Comparison of ENCODE assay signal across 25 cellular contexts in the genomic region with DNA sequence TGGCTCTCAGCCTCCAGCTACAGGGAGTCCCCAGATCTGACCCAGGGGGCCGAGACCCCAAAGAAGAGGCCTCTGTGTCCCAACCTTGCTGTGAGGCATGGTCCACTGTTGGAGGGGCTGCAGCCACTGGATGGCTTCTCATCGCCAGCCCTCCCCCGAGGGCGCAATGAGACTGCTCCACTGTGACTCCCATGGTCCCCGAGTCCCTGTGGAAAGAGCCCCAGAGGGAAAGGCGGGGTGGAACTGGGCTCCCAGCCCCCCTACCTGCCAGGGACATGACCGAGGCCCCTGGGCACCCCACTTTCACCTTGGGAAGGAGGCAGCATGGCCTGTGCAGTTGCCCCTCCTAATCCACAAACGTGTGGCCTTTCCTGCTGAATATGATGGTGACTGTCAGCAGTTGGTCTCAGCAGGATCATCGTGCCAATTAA. TPM values are rescaled to one million over a fixed set of nuclear protein-coding genes. Genes with fewer than 3 reads are reported as not detected.
DNase-seq lines count a peak whose midpoint lies in the region; ATAC-seq and TF ChIP-seq lines count a peak whose summit lies in the region.
"Had no signal": no experiment of that assay in that cellular context is flagged by ENCODE, and none has a peak within 500 bp of the region (broad histone marks: within the 10 kb centered on the region; RNA-seq: fewer than 3 reads in every experiment).

No MANE protein-coding gene starts in this region.

- no peaks in the 10 kb centered on the region for H3K36me3 ChIP-seq in RWPE2 (ENCODE audit: low read depth)
- no peaks in the 10 kb centered on the region for H3K36me3 ChIP-seq in lower lobe of right lung
- H3K36me3 ChIP-seq in sigmoid colon, result no peaks in the 10 kb centered on the region
- H3K36me3 ChIP-seq in esophagus squamous epithelium, result no peaks in the 10 kb centered on the region
- H3K36me3 ChIP-seq: BE2C, SJCRH30, suprapubic skin, upper lobe of left lung, WERI-Rb-1 had no signal

- 86 to 89% methylated on average over 9 of the region's 9 CpGs for WGBS in sigmoid colon, 2 donors
- 53 to 85% methylated on average over 3 to 4 of the region's 9 CpGs for WGBS in esophagus squamous epithelium, 2 donors

- no peak overlapping the region for H3K27ac ChIP-seq in RWPE2 (ENCODE audit: poor library complexity, severe bottlenecking)
- H3K27ac ChIP-seq in lower lobe of right lung, result no peak overlapping the region
- no peak overlapping the region for H3K27ac ChIP-seq in sigmoid colon
- no peak overlapping the region for H3K27ac ChIP-seq in esophagus squamous epithelium
- H3K27ac ChIP-seq: A549, hepatocyte, SJCRH30, suprapubic skin, upper lobe of left lung, WERI-Rb-1 had no signal

- DNase-seq in activated CD8-positive, alpha-beta memory T cell treated with anti-CD3 and anti-CD28 coated beads for 24 hours, result peak; percentile 28
- DNase-seq in activated CD8-positive, alpha-beta memory T cell treated with anti-CD3 and anti-CD28 coated beads, Interleukin-2, amount 50 U/mL, for 4 hours, result no peak
- DNase-seq in RWPE2 (ENCODE audit: low spot score), result peak; percentile 36
- peak; percentile 35 for DNase-seq in lower lobe of right lung
- peak; percentile 44 for DNase-seq in sigmoid colon
- no peak for DNase-seq in NOMO-1 treated with DMSO at 0.1 percent for 48 hours (lab: John Stamatoyannopoulos, UW; ENCODE audit: unreplicated experiment)
- no peak for DNase-seq in activated naive CD4-positive, alpha-beta T cell treated with Interleukin-2 at 50 U/mL for 16 hours
- no peak for DNase-seq in esophagus squamous epithelium (lab: John Stamatoyannopoulos, UW)
- DNase-seq: activated CD4-positive, alpha-beta T cell treated with anti-CD3 and anti-CD28 coated beads, Interleukin-2, amount 50 U/mL, for 4 hours; activated T-cell treated with anti-CD3 and anti-CD28 coated beads for 4 hours; BE2C; effector CD4-positive, alpha-beta T cell; left cardiac atrium; NCI-H446 treated with DMSO at 0.1 percent for 48 hours; NCI-H774; occipital lobe; SJCRH30; stimulated activated naive CD4-positive, alpha-beta T cell treated with Interleukin-2 at 50 U/mL for 16 hours; T1000; WERI-Rb-1 had no signal

- intact Hi-C loops in lower lobe of right lung (cut with DNase I) (no loop called here), sigmoid colon (cut with DNase I) (no loop called here), esophagus squamous epithelium (cut with DNase I) (no loop called here)

- H3K4me1 ChIP-seq in RWPE2 (ENCODE audit: insufficient read depth, poor library complexity, severe bottlenecking), result no peaks in the 10 kb centered on the region
- H3K4me1 ChIP-seq in lower lobe of right lung, result no peaks in the 10 kb centered on the region
- no peaks in the 10 kb centered on the region for H3K4me1 ChIP-seq in sigmoid colon
- no peaks in the 10 kb centered on the region for H3K4me1 ChIP-seq in esophagus squamous epithelium
- H3K4me1 ChIP-seq: SJCRH30, suprapubic skin, upper lobe of left lung had no signal

- no peak for TF ChIP-seq POLR2A in sigmoid colon (IDR thresholded peaks at IDR 0.05)
- no peak for TF ChIP-seq POLR2A in esophagus squamous epithelium (IDR thresholded peaks at IDR 0.05)

- H3K4me3 ChIP-seq in RWPE2 (ENCODE audit: severe bottlenecking) (no peak overlapping the region), lower lobe of right lung (no peak overlapping the region), sigmoid colon (no peak overlapping the region), esophagus squamous epithelium (no peak overlapping the region)
- H3K4me3 ChIP-seq: A549, GM12878, hepatocyte, SJCRH30, suprapubic skin, upper lobe of left lung had no signal

- H3K9me3 ChIP-seq in RWPE2 (ENCODE audit: severe bottlenecking) (no peaks in the 10 kb centered on the region), lower lobe of right lung (no peaks in the 10 kb centered on the region), sigmoid colon (no peaks in the 10 kb centered on the region), esophagus squamous epithelium (no peaks in the 10 kb centered on the region)
- H3K9me3 ChIP-seq: A549, BE2C, SJCRH30, suprapubic skin, upper lobe of left lung had no signal

- TF ChIP-seq CTCF in RWPE2 (IDR thresholded peaks at IDR 0.05; ENCODE audit: poor library complexity, severe bottlenecking) (no peak), lower lobe of right lung (IDR thresholded peaks at IDR 0.05) (no peak), sigmoid colon (IDR thresholded peaks at IDR 0.05) (no peak), esophagus squamous epithelium (IDR thresholded peaks at IDR 0.05) (no peak)

- H3K27me3 ChIP-seq in RWPE2 (ENCODE audit: insufficient read depth, poor library complexity, severe bottlenecking) (no peaks in the 10 kb centered on the region), lower lobe of right lung (ENCODE audit: low read depth) (peaks cover 2% of the 10 kb centered on the region), sigmoid colon (peaks cover 0 to 7% (median 0%) of the 10 kb centered on the region in 3 donors), esophagus squamous epithelium (no peaks in the 10 kb centered on the region)
- H3K27me3 ChIP-seq: BE2C, hepatocyte, SJCRH30, upper lobe of left lung had no signal

- no peak for TF ChIP-seq EP300 in sigmoid colon (IDR thresholded peaks at IDR 0.05)

- ATAC-seq in RWPE2 (ENCODE audit: low read depth) (no peak), lower lobe of right lung (no peak)
- ATAC-seq: A549, GM12878, left cardiac atrium had no signal

RNA-seq across cellular contexts. Expression of a gene that starts 33.5 kb away (rescaled TPM):
- total RNA-seq in lower lobe of right lung (0.68 TPM), sigmoid colon (1 to 10 TPM; 1.8 to 6.5 (median 4.6) TPM), esophagus squamous epithelium (under 1 TPM; 0.04 to 0.19 (median 0.11) TPM)
- 1 to 10 TPM in 1 of 3 donors, not detected in 2; 3.4 TPM for polyA plus RNA-seq in sigmoid colon
- total RNA-seq: GM12878 had no signal
- polyA plus RNA-seq: GM12878, hepatocyte had no signal

Comparison
In these comparisons a context has a peak if more than half of its experiments do, and no peak if none do; other contexts are left out.
1. DNase-seq: peak in activated CD8-positive, alpha-beta memory T cell treated with anti-CD3 and anti-CD28 coated beads for 24 hours (single experiment), RWPE2 (single experiment), lower lobe of right lung (single experiment) and sigmoid colon (single experiment); none in activated CD8-positive, alpha-beta memory T cell treated with anti-CD3 and anti-CD28 coated beads, Interleukin-2, amount 50 U/mL, for 4 hours (single experiment), NOMO-1 treated with DMSO at 0.1 percent for 48 hours (single experiment), activated naive CD4-positive, alpha-beta T cell treated with Interleukin-2 at 50 U/mL for 16 hours (single experiment) and esophagus squamous epithelium (single experiment).